Comparison of ENCODE assay signal across 1 cellular context in genomic region chr18:3652380-3653262, GRCh38.
TF ChIP-seq lines count a peak whose summit lies in the region.

No MANE protein-coding gene starts in this region.

TF ChIP-seq in GM23338, 12 proteins besides CTCF, POLR2A, EP300 and RAD21 (continued from another document):
- TF ChIP-seq ZNF462 (CRISPR knock-in tag; IDR thresholded peaks at IDR 0.05) = no peak
